12 cellular contexts compared by ENCODE assay signal in the genomic region with DNA sequence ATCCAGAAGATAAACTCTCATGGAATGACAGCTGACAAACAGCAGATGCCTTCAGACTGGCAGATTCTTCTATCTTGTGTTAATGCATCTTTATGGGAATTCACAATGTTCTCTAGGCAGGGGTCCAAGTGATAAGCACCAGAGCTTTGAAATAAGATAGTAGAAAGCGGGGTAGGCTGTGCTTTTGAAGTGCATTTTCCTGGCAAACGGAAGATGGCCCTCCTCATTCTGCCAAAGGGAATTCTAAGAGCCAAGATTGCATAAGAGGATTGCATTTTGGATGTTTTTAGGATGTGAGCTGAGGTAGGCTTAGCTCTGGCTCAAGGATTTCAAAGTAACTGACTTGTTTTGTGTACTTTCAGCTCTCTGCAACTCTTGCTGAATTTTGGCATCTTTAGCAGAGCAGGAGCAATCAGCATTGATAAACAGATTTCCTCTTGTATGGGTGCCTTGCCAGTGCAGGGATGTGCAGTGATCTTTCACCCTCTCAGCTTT.
DNase-seq lines count a peak whose midpoint lies in the region; ATAC-seq and TF ChIP-seq lines count a peak whose summit lies in the region.
"Had no signal": no experiment of that assay in that cellular context is flagged by ENCODE, and none has a peak within 500 bp of the region (broad histone marks: within the 10 kb centered on the region; RNA-seq: fewer than 3 reads in every experiment).

No MANE protein-coding gene starts in this region.

- H3K4me1 ChIP-seq in CD4-positive, CD25-positive, alpha-beta regulatory T cell (ENCODE audit: control insufficient read depth, insufficient read depth, low read length, poor library complexity, severe bottlenecking) = peaks cover 29% of the 10 kb centered on the region
- no peaks in the 10 kb centered on the region for H3K4me1 ChIP-seq in foreskin keratinocyte
- peaks cover 14 to 21% of the 10 kb centered on the region in 2 experiments for H3K4me1 ChIP-seq in trophoblast cell (ENCODE audit: control insufficient read depth in 1 of 2, insufficient read depth in 2 of 2, low read length in 2 of 2)
- no peaks in the 10 kb centered on the region for H3K4me1 ChIP-seq in PC-3 (ENCODE audit: insufficient read depth, low read length)

- H4K91ac ChIP-seq in trophoblast cell (ENCODE audit: low read depth, low read length) = peak overlapping the region; percentile 29

- peak overlapping the region; percentile 15 for H2BK120ac ChIP-seq in trophoblast cell (ENCODE audit: insufficient read depth, low read length, poor library complexity)

- peaks cover 21 to 51% (median 37%) of the 10 kb centered on the region in 4 donors for H3K4me1 Mint-ChIP-seq in CD4-positive, CD25-positive, alpha-beta regulatory T cell

- peak overlapping the region; percentile 58 for H2BK5ac ChIP-seq in trophoblast cell (ENCODE audit: low read depth, low read length, poor library complexity)

- no peaks in the 10 kb centered on the region for H3K27me3 ChIP-seq in CD4-positive, CD25-positive, alpha-beta regulatory T cell (ENCODE audit: control insufficient read depth, insufficient read depth, low read length)
- H3K27me3 ChIP-seq in foreskin keratinocyte = no peaks in the 10 kb centered on the region
- no peaks in the 10 kb centered on the region for H3K27me3 ChIP-seq in trophoblast cell (ENCODE audit: insufficient read depth, low read length)
- no peaks in the 10 kb centered on the region for H3K27me3 ChIP-seq in PC-3 (ENCODE audit: low read length)

- H3K36me3 ChIP-seq in CD4-positive, CD25-positive, alpha-beta regulatory T cell (ENCODE audit: control insufficient read depth, insufficient read depth, low read length) = no peaks in the 10 kb centered on the region
- H3K36me3 ChIP-seq in trophoblast cell (ENCODE audit: control insufficient read depth in 1 of 2, insufficient read depth in 2 of 2, low read length in 2 of 2) (no peaks in the 10 kb centered on the region), PC-3 (ENCODE audit: low read depth, low read length) (no peaks in the 10 kb centered on the region)
- H3K36me3 ChIP-seq: lower lobe of right lung had no signal

- no TSS peak for BruUV-seq in PC-3 (replicated peaks; lab: Mats Ljungman, UMichigan)

- intact Hi-C loops in PC-3 (cut with micrococcal nuclease) = no loop called here

- H3K36me3 Mint-ChIP-seq in CD4-positive, CD25-positive, alpha-beta regulatory T cell = no peaks in the 10 kb centered on the region
- H3K36me3 Mint-ChIP-seq: activated naive CD8-positive, alpha-beta T cell had no signal

- no peak overlapping the region for H2AK5ac ChIP-seq in trophoblast cell (ENCODE audit: low read length)

- H3K4ac ChIP-seq in trophoblast cell (ENCODE audit: low read depth, low read length) = no peak overlapping the region

- peak; percentile 15 for TF ChIP-seq CTCF in foreskin keratinocyte (conservative IDR thresholded peaks at IDR 0.05)
- no peak for TF ChIP-seq CTCF in PC-3 (conservative IDR thresholded peaks at IDR 0.05; ENCODE audit: low read depth, low read length)

- no CpG with 5 or more reads among the region's 2 CpGs for WGBS in trophoblast cell (ENCODE audit: extremely low coverage, insufficient coverage, insufficient read length)

- H4K20me1 ChIP-seq in PC-3 (ENCODE audit: low read length) = no peaks in the 10 kb centered on the region

- H3K14ac ChIP-seq in trophoblast cell (ENCODE audit: low read length) = no peak overlapping the region

- H3K27ac ChIP-seq in CD4-positive, CD25-positive, alpha-beta regulatory T cell (ENCODE audit: insufficient read depth, low read length, poor library complexity, severe bottlenecking) = no peak overlapping the region
- H3K27ac ChIP-seq in foreskin keratinocyte = no peak overlapping the region
- peak overlapping the region; percentile 91 for H3K27ac ChIP-seq in trophoblast cell (ENCODE audit: low read depth, low read length)
- no peak overlapping the region for H3K27ac ChIP-seq in PC-3 (ENCODE audit: low read length)
- H3K27ac ChIP-seq: lower lobe of right lung had no signal

- H3K79me1 ChIP-seq in trophoblast cell (ENCODE audit: low read length) = peaks cover 28% of the 10 kb centered on the region

- H3K9me3 ChIP-seq in CD4-positive, CD25-positive, alpha-beta regulatory T cell (ENCODE audit: control insufficient read depth in 2 of 2, low read length in 2 of 2) = no peaks in the 10 kb centered on the region
- H3K9me3 ChIP-seq in trophoblast cell (ENCODE audit: insufficient read depth, low read depth, low read length) (no peaks in the 10 kb centered on the region), PC-3 (ENCODE audit: low read length) (no peaks in the 10 kb centered on the region)
- H3K9me3 ChIP-seq: lower lobe of right lung had no signal

- H3K4me3 ChIP-seq in CD4-positive, CD25-positive, alpha-beta regulatory T cell (ENCODE audit: low read depth, low read length) = no peak overlapping the region
- no peak overlapping the region for H3K4me3 ChIP-seq in trophoblast cell (ENCODE audit: low read depth, low read length)
- H3K4me3 ChIP-seq in PC-3 (ENCODE audit: low read length) = no peak overlapping the region
- H3K4me3 ChIP-seq: lower lobe of right lung had no signal

- no peak overlapping the region for H3K18ac ChIP-seq in trophoblast cell (ENCODE audit: low read length)

- POLR2A ChIA-PET in PC-3 (lab: Charles Lee; ENCODE audit: unreplicated experiment) = no interaction called here

- no peaks in the 10 kb centered on the region for H3K27me3 Mint-ChIP-seq in CD4-positive, CD25-positive, alpha-beta regulatory T cell
- H3K27me3 Mint-ChIP-seq: activated naive CD8-positive, alpha-beta T cell had no signal

- no peaks in the 10 kb centered on the region for H3K9me2 ChIP-seq in PC-3 (replicated peaks; ENCODE audit: low read length)

- CTCF ChIA-PET in PC-3 (lab: Charles Lee) = no interaction called here

- no peak overlapping the region for H4K8ac ChIP-seq in trophoblast cell (ENCODE audit: low read depth, low read length)

- no peaks in the 10 kb centered on the region for H3F3A ChIP-seq in PC-3 (ENCODE audit: low read length, unreplicated experiment)

- peak overlapping the region; percentile 16 to 71 (median 48) for H3K27ac Mint-ChIP-seq in CD4-positive, CD25-positive, alpha-beta regulatory T cell
- H3K27ac Mint-ChIP-seq: activated naive CD8-positive, alpha-beta T cell had no signal

- no peak overlapping the region for H3K23ac ChIP-seq in trophoblast cell (ENCODE audit: low read length)

- H3K4me2 ChIP-seq in trophoblast cell (ENCODE audit: low read length) = peak overlapping the region; percentile 25
- no peak overlapping the region for H3K4me2 ChIP-seq in PC-3 (ENCODE audit: low read length)

- no peak for DNase-seq in CD4-positive, CD25-positive, alpha-beta regulatory T cell
- peak; percentile 66 for DNase-seq in SK-N-DZ (ENCODE audit: low spot score)
- DNase-seq in foreskin keratinocyte = no peak
- DNase-seq in trophoblast cell = no peak
- no peak for DNase-seq in HuH-7 (ENCODE audit: low spot score)
- no peak for DNase-seq in PC-3
- DNase-seq in retina = no peak
- DNase-seq: activated CD4-positive, alpha-beta T cell treated with anti-CD3 and anti-CD28 coated beads for 4 hours; lower lobe of right lung; NCI-H1105 treated with DMSO at 0.1 percent for 48 hours had no signal

- no peak overlapping the region for H4K12ac ChIP-seq in trophoblast cell (ENCODE audit: low read depth, low read length)

- H3K9ac ChIP-seq in trophoblast cell (ENCODE audit: low read length) = no peak overlapping the region
- H3K9ac ChIP-seq in PC-3 (ENCODE audit: low read length) = no peak overlapping the region

- H3K79me2 ChIP-seq in trophoblast cell (ENCODE audit: control insufficient read depth, insufficient read depth, low read length, poor library complexity) (peaks cover 3% of the 10 kb centered on the region), PC-3 (ENCODE audit: low read length) (no peaks in the 10 kb centered on the region)

- H3K4me3 Mint-ChIP-seq in CD4-positive, CD25-positive, alpha-beta regulatory T cell = no peak overlapping the region
- H3K4me3 Mint-ChIP-seq: activated naive CD8-positive, alpha-beta T cell had no signal

- peaks cover 0 to 3% (median 0%) of the 10 kb centered on the region in 7 donors for H3K9me3 Mint-ChIP-seq in CD4-positive, CD25-positive, alpha-beta regulatory T cell

- H2BK12ac ChIP-seq in trophoblast cell (ENCODE audit: low read length) = no peak overlapping the region

- H2AFZ ChIP-seq in trophoblast cell (ENCODE audit: insufficient read depth, low read length, poor library complexity) (no peak overlapping the region), PC-3 (ENCODE audit: low read length) (no peak overlapping the region)

- ATAC-seq in CD4-positive, CD25-positive, alpha-beta regulatory T cell (ENCODE audit: low read depth in 2 of 2) = no peak
- ATAC-seq in foreskin keratinocyte (no peak), PC-3 (no peak), GM19324 (IDR thresholded peaks at IDR 0.05; ENCODE audit: low FRiP score, unreplicated experiment) (no peak)
